In genomic region chr19:10288662-10289166, GRCh38 we compare ENCODE assay signal across 9 cellular contexts. TPM values are rescaled to one million over a fixed set of nuclear protein-coding genes. Genes with fewer than 3 reads are reported as not detected.
DNase-seq lines count a peak whose midpoint lies in the region; ATAC-seq and TF ChIP-seq lines count a peak whose summit lies in the region.
"Had no signal": no experiment of that assay in that cellular context is flagged by ENCODE, and none has a peak within 500 bp of the region (broad histone marks: within the 10 kb centered on the region; RNA-seq: fewer than 3 reads in every experiment).

No MANE protein-coding gene starts in this region.

- intact Hi-C loops in activated CD4-positive, alpha-beta T cell treated with anti-CD3 and anti-CD28 coated beads, Interleukin-2, amount 10 ng/mL, durations not matched to agents 24 days and 14 days (cut with micrococcal nuclease): no loop called here

- no peak for ATAC-seq in HG02610 (IDR thresholded peaks at IDR 0.05; ENCODE audit: unreplicated experiment)

- peak overlapping the region; percentile 66 for H3K27ac Mint-ChIP-seq in activated CD4-positive, alpha-beta T cell treated with anti-CD3 and anti-CD28 coated beads, Interleukin-2, amount 10 ng/mL, durations not matched to agents 24 days and 14 days

- H3K4me3 ChIP-seq in fibroblast of the aortic adventitia (ENCODE audit: low read depth, low read length) (peak overlapping the region; percentile 25), skeletal muscle cell (ENCODE audit: low read depth, low read length) (peak overlapping the region; percentile 60)

- H3K4me3 Mint-ChIP-seq in activated CD4-positive, alpha-beta T cell treated with anti-CD3 and anti-CD28 coated beads, Interleukin-2, amount 10 ng/mL, durations not matched to agents 24 days and 14 days: peak overlapping the region; percentile 88

- peaks cover 41% of the 10 kb centered on the region for H3K27me3 Mint-ChIP-seq in activated CD4-positive, alpha-beta T cell treated with anti-CD3 and anti-CD28 coated beads, Interleukin-2, amount 10 ng/mL, durations not matched to agents 24 days and 14 days

- TF ChIP-seq CTCF in fibroblast of the aortic adventitia (IDR thresholded peaks at IDR 0.05; ENCODE audit: insufficient read depth, low read length): no peak

- DNase-seq in NCI-H1092 treated with DMSO at 0.1 percent for 48 hours (lab: John Stamatoyannopoulos, UW) (peak; percentile 5), NCI-H1092 (lab: John Stamatoyannopoulos, UW) (no peak), NAMALWA (ENCODE audit: low spot score) (peak; percentile 86), fibroblast of the aortic adventitia (ENCODE audit: low read depth) (no peak), skeletal muscle cell (ENCODE audit: low read depth) (peak; percentile 22), NCI-H187 (lab: John Stamatoyannopoulos, UW) (no peak)
- peak; percentile 82 for DNase-seq in activated CD4-positive, alpha-beta T cell treated with anti-CD3 and anti-CD28 coated beads, Interleukin-2, amount 10 ng/mL, durations not matched to agents 24 days and 14 days
- DNase-seq: DND-41 had no signal

- H3K36me3 Mint-ChIP-seq in activated CD4-positive, alpha-beta T cell treated with anti-CD3 and anti-CD28 coated beads, Interleukin-2, amount 10 ng/mL, durations not matched to agents 24 days and 14 days (ENCODE audit: low read depth): peaks cover 26% of the 10 kb centered on the region

- no peaks in the 10 kb centered on the region for H3K9me3 Mint-ChIP-seq in activated CD4-positive, alpha-beta T cell treated with anti-CD3 and anti-CD28 coated beads, Interleukin-2, amount 10 ng/mL, durations not matched to agents 24 days and 14 days

- H3K4me1 Mint-ChIP-seq in activated CD4-positive, alpha-beta T cell treated with anti-CD3 and anti-CD28 coated beads, Interleukin-2, amount 10 ng/mL, durations not matched to agents 24 days and 14 days: peaks cover 72% of the 10 kb centered on the region

RNA-seq across cellular contexts. Expression of gene ICAM5, which starts 1.0 kb away (rescaled TPM):
- 3.0 and 3.8 TPM in 2 replicates for total RNA-seq in activated CD4-positive, alpha-beta T cell treated with anti-CD3 and anti-CD28 coated beads, Interleukin-2, amount 10 ng/mL, durations not matched to agents 24 days and 14 days
- total RNA-seq in fibroblast of the aortic adventitia (ENCODE audit: low replicate concordance): 1.2 and 4.4 TPM in 2 replicates

RNA-seq across cellular contexts. Expression of gene ICAM4, which starts 2.0 kb away (rescaled TPM):
- total RNA-seq in activated CD4-positive, alpha-beta T cell treated with anti-CD3 and anti-CD28 coated beads, Interleukin-2, amount 10 ng/mL, durations not matched to agents 24 days and 14 days: 0.71 and 0.79 TPM in 2 replicates
- total RNA-seq in fibroblast of the aortic adventitia (ENCODE audit: low replicate concordance): 0.27 and 0.98 TPM in 2 replicates

RNA-seq across cellular contexts. Expression of gene ICAM1, which starts 17.8 kb away (rescaled TPM):
- total RNA-seq in activated CD4-positive, alpha-beta T cell treated with anti-CD3 and anti-CD28 coated beads, Interleukin-2, amount 10 ng/mL, durations not matched to agents 24 days and 14 days: 81.5 and 82.1 TPM in 2 replicates
- total RNA-seq in fibroblast of the aortic adventitia (ENCODE audit: low replicate concordance): 6.5 and 45.7 TPM in 2 replicates

RNA-seq across cellular contexts. Expression of gene ZGLP1, which starts 20.9 kb away (rescaled TPM):
- 2.0 and 2.8 TPM in 2 replicates for total RNA-seq in activated CD4-positive, alpha-beta T cell treated with anti-CD3 and anti-CD28 coated beads, Interleukin-2, amount 10 ng/mL, durations not matched to agents 24 days and 14 days
- total RNA-seq in fibroblast of the aortic adventitia (ENCODE audit: low replicate concordance): 0.16 and 0.63 TPM in 2 replicates

RNA-seq across cellular contexts. Expression of gene FDX2, which starts 27.1 kb away (rescaled TPM):
- 23.9 and 24.9 TPM in 2 replicates for total RNA-seq in activated CD4-positive, alpha-beta T cell treated with anti-CD3 and anti-CD28 coated beads, Interleukin-2, amount 10 ng/mL, durations not matched to agents 24 days and 14 days
- total RNA-seq in fibroblast of the aortic adventitia (ENCODE audit: low replicate concordance): 15.1 and 97.6 TPM in 2 replicates

Comparison
In these comparisons a context has a peak if more than half of its experiments do, and no peak if none do; other contexts are left out.
1. DNase-seq: peak in NCI-H1092 treated with DMSO at 0.1 percent for 48 hours (single experiment), NAMALWA (single experiment), activated CD4-positive, alpha-beta T cell treated with anti-CD3 and anti-CD28 coated beads, Interleukin-2, amount 10 ng/mL, durations not matched to agents 24 days and 14 days (single experiment) and skeletal muscle cell (single experiment); none in NCI-H1092 (single experiment), fibroblast of the aortic adventitia (single experiment) and NCI-H187 (0 of 2).